Comparison of ENCODE assay signal across 15 cellular contexts in genomic region chr21:34154878-34155277, GRCh38.
"Had no signal": no experiment of that assay in that cellular context is flagged by ENCODE, and none has a peak within 500 bp of the region (broad histone marks: within the 10 kb centered on the region; RNA-seq: fewer than 3 reads in every experiment).

No MANE protein-coding gene starts in this region.

- H3K4me3 Mint-ChIP-seq: naive B cell, type B pancreatic cell, WTC11 had no signal

- ATAC-seq: heart left ventricle, left colon, Right ventricle myocardium inferior, WTC11 had no signal

- H3K36me3 ChIP-seq: cardiac muscle cell, neutrophil had no signal

- H3K27ac ChIP-seq: cardiac muscle cell, heart left ventricle, neutrophil had no signal

- H3K27ac Mint-ChIP-seq: naive B cell, type B pancreatic cell, WTC11 had no signal

- DNase-seq: activated CD8-positive, alpha-beta memory T cell treated with anti-CD3 and anti-CD28 coated beads for 24 hours; foreskin melanocyte; heart left ventricle; left colon; naive B cell; posterior cingulate gyrus; SK-N-SH; stimulated activated CD4-positive, alpha-beta T cell treated with anti-CD3 and anti-CD28 coated beads, Interleukin-15, amount 100 ng/mL, for 24 hours; stimulated activated CD4-positive, alpha-beta T cell treated with anti-CD3 and anti-CD28 coated beads, Interleukin-4, amount 100 ng/mL, for 24 hours had no signal

- H3K27me3 Mint-ChIP-seq: naive B cell, type B pancreatic cell had no signal

- H3K4me3 ChIP-seq: cardiac muscle cell, heart left ventricle, lung had no signal

- H3K27me3 ChIP-seq: cardiac muscle cell, heart left ventricle, neutrophil had no signal

- H3K9me3 ChIP-seq: heart left ventricle, neutrophil, SK-N-SH had no signal
